ENCODE assay signal across 1 cellular context in the genomic region with DNA sequence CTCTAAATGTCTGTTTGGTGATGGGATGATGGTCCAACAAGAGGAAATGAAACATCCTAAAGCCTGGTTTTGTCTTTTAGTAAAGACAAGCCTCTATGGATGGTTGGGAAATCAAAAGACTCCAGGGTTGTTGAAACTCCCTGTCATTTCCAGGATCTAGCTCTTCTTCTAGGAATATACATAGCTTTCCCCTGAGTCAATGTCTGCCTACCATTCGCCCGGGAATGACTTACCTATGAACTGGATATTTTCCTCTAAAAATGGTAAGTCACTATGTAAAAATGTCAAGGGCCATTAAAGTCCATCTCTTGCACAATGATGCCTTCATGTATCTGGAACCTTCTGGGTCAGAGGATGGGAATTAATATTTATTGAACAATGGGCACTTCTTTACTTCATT.
TF ChIP-seq lines count a peak whose summit lies in the region.

No MANE protein-coding gene starts in this region.

TF ChIP-seq in IMR-90, 13 proteins besides CTCF, POLR2A, EP300 and RAD21 (continued from another document):
- peak; percentile 89 for TF ChIP-seq CEBPB (IDR thresholded peaks at IDR 0.05; ENCODE audit: low read depth, low read length)
